Comparison of ENCODE assay signal across 35 cellular contexts in genomic region chr16:80129791-80130190, GRCh38.
"Had no signal": no experiment of that assay in that cellular context is flagged by ENCODE, and none has a peak within 500 bp of the region (broad histone marks: within the 10 kb centered on the region; RNA-seq: fewer than 3 reads in every experiment).

No MANE protein-coding gene starts in this region.

- H3K4me2 ChIP-seq: KMS-11 had no signal

- H3K27ac ChIP-seq: KMS-11 had no signal

- H3K4me3 ChIP-seq: MG63 had no signal

- H3K9me3 ChIP-seq: MG63 had no signal

- H3K36me3 ChIP-seq: MG63 had no signal

- H3K9ac ChIP-seq: KMS-11 had no signal

- H3K27me3 ChIP-seq: MG63 had no signal

- DNase-seq: Karpas-422, Kasumi-1, MG63, MM.1S, MV-4-11, NCI-H1048, NCI-H1092 treated with DMSO at 0.1 percent for 48 hours, NCI-H1105, NCI-H1105 treated with DMSO at 0.1 percent for 48 hours, NCI-H1417, NCI-H1417 treated with DMSO at 0.1 percent for 48 hours, NCI-H1436, NCI-H1436 treated with DMSO at 0.1 percent for 48 hours, NCI-H146, NCI-H1694, NCI-H1694 treated with DMSO at 0.1 percent for 48 hours, NCI-H187, NCI-H187 treated with DMSO at 0.1 percent for 48 hours, NCI-H1930, NCI-H2029, NCI-H2029 treated with DMSO at 0.1 percent for 48 hours, NCI-H2081, NCI-H2081 treated with DMSO at 0.1 percent for 48 hours, NCI-H2107, NCI-H2171, NCI-H2171 treated with DMSO at 0.1 percent for 48 hours, NCI-H2227 treated with DMSO at 0.1 percent for 48 hours, NCI-H226, NCI-H345, NCI-H446, NCI-H446 treated with DMSO at 0.1 percent for 48 hours, NCI-H510A, NCI-H510A treated with DMSO at 0.1 percent for 48 hours, NCI-H524 had no signal
